Comparison of ENCODE assay signal across 8 cellular contexts in the genomic region with DNA sequence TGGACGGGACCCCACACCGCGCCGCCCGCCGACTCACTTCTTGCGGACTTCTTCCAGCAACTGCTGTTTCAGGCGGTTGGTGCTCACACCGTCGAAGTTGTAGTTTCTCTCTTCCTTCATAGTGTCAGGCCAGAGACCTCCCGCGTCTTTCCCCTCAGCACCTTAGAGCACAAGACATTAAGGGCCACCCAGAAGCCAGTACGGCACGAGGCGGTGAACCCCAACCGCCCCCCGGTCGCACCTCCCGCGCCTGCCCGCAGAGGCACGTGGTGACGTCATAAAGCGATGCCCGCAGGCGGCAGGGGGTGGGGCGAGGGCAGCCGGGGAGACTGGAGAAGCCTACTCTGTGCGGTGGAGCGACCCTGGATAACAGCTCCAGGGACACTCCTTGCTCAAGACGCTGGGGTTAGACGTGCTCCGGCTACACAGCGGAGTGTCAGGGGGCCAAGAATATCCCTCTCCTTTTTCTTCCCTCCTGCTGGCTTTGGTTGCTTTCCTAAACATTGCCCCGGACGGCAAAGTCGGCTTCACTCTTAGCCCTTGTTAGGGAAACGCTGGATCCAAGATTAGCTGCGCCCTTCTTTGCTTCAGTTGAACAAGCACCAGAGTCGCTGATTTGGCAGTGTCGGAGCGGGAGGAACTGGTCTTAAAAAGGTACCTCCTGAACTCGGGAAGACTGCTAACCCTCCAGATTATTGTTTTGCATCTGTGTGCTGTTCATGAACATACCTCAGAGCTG. TPM values are rescaled to one million over a fixed set of nuclear protein-coding genes. Genes with fewer than 3 reads are reported as not detected.
DNase-seq lines count a peak whose midpoint lies in the region; ATAC-seq and TF ChIP-seq lines count a peak whose summit lies in the region.

A gene (minus strand): TSS at position 215 of the 739 bp plus-strand sequence. CDS start 95 bp downstream, at position 120.

- DNase-seq in DMS 273 treated with DMSO at 0.1 percent for 48 hours (lab: John Stamatoyannopoulos, UW) (peak; percentile 12), HEK293T (ENCODE audit: extremely low spot score) (peak; percentile 8), NCI-H460 (ENCODE audit: extremely low read depth, low read depth) (peak; percentile 56), ecto neural progenitor cell (ENCODE audit: low spot score) (peak; percentile 90), lower leg skin (ENCODE audit: low spot score in 2 of 2) (peak; percentile 59 to 93), NCI-H2107 (lab: John Stamatoyannopoulos, UW) (no peak)
- DNase-seq in activated CD8-positive, alpha-beta T cell treated with anti-CD3 and anti-CD28 coated beads for 36 hours, result peak; percentile 61
- peak; percentile 50 to 64 for DNase-seq in stimulated activated CD4-positive, alpha-beta T cell treated with anti-CD3 and anti-CD28 coated beads, Interleukin-4, amount 100 ng/mL, for 4 hours

- WGBS in lower leg skin, 2 donors, result 0 to 1% methylated on average over 25 to 43 of the region's 43 CpGs

- peaks cover 32% of the 10 kb centered on the region for H3K27me3 Mint-ChIP-seq in activated CD8-positive, alpha-beta T cell treated with anti-CD3 and anti-CD28 coated beads for 36 hours

- peak within 1 kb of the TSS; percentile 56 for H3K27ac Mint-ChIP-seq in activated CD8-positive, alpha-beta T cell treated with anti-CD3 and anti-CD28 coated beads for 36 hours

- ATAC-seq in activated CD8-positive, alpha-beta T cell treated with anti-CD3 and anti-CD28 coated beads for 36 hours, result peak; percentile 89

- intact Hi-C loops in activated CD8-positive, alpha-beta T cell treated with anti-CD3 and anti-CD28 coated beads for 36 hours (cut with micrococcal nuclease), result no loop called here
- intact Hi-C loops in lower leg skin (cut with DNase I; ENCODE audit: low total_unique reads), result no loop called here

- H3K4me1 Mint-ChIP-seq in activated CD8-positive, alpha-beta T cell treated with anti-CD3 and anti-CD28 coated beads for 36 hours (ENCODE audit: low read depth), result peaks cover 8% of the 10 kb centered on the region

- no peaks in the 10 kb centered on the region for H3K9me3 Mint-ChIP-seq in activated CD8-positive, alpha-beta T cell treated with anti-CD3 and anti-CD28 coated beads for 36 hours

- H3K4me3 ChIP-seq in lower leg skin (ENCODE audit: low read depth, poor library complexity, severe bottlenecking), result peak within 1 kb of the TSS; percentile 32

- no peak for TF ChIP-seq POLR2A in lower leg skin (IDR thresholded peaks at IDR 0.05)

- no peak for TF ChIP-seq CTCF in activated CD8-positive, alpha-beta T cell treated with anti-CD3 and anti-CD28 coated beads for 36 hours (IDR thresholded peaks at IDR 0.05)
- TF ChIP-seq CTCF in lower leg skin (IDR thresholded peaks at IDR 0.05), result no peak

- POLR2A ChIA-PET in HEK293T (lab: Yijun Ruan, JAX), result interaction anchor here (1.1 kb wide), 1 partner anchor 9 kb away, joined by 3 read pairs; no protein-coding TSS in a partner anchor
- POLR2A ChIA-PET in activated CD8-positive, alpha-beta T cell treated with anti-CD3 and anti-CD28 coated beads for 36 hours (lab: Charles Lee), result interaction anchor here (1.1 kb wide), 1 partner anchor 13 kb away, joined by 3 read pairs; no protein-coding TSS in a partner anchor

- H3K36me3 Mint-ChIP-seq in activated CD8-positive, alpha-beta T cell treated with anti-CD3 and anti-CD28 coated beads for 36 hours (ENCODE audit: low read depth), result peaks cover under 1% of the 10 kb centered on the region

- peak within 1 kb of the TSS; percentile 78 for H3K4me3 Mint-ChIP-seq in activated CD8-positive, alpha-beta T cell treated with anti-CD3 and anti-CD28 coated beads for 36 hours

- CTCF ChIA-PET in HEK293T (lab: Yijun Ruan, JAX), result no interaction called here
- CTCF ChIA-PET in activated CD8-positive, alpha-beta T cell treated with anti-CD3 and anti-CD28 coated beads for 36 hours (lab: Charles Lee), result interaction anchor here (4.1 kb wide), 1 partner anchor 14 kb away, joined by 15 read pairs; no protein-coding TSS in a partner anchor

TF ChIP-seq in HEK293T, 16 proteins besides CTCF, POLR2A, EP300 and RAD21:
- TF ChIP-seq LEF1 (IDR thresholded peaks at IDR 0.05; ENCODE audit: borderline replicate concordance), result no peak
- TF ChIP-seq BHLHE40 (IDR thresholded peaks at IDR 0.05; ENCODE audit: borderline replicate concordance), result no peak
- no peak for TF ChIP-seq FOXM1 (IDR thresholded peaks at IDR 0.05; ENCODE audit: borderline replicate concordance)
- TF ChIP-seq FOXK2 (IDR thresholded peaks at IDR 0.05), result no peak
- TF ChIP-seq NFRKB (IDR thresholded peaks at IDR 0.05), result no peak
TF ChIP-seq in HEK293T: peak in this region for 0.

RNA-seq across cellular contexts. Expression of the gene that starts here (rescaled TPM):
- total RNA-seq in NCI-H460 (2014; rRNA removed; shearing (Covaris generic)), result 8.0 and 12.2 TPM in 2 replicates
- polyA plus RNA-seq in NCI-H460 (2014; cell fraction: nucleus; rRNA removed), result 5.1 and 10.9 TPM in 2 replicates
- not detected for total RNA-seq in activated CD8-positive, alpha-beta T cell treated with anti-CD3 and anti-CD28 coated beads for 36 hours
- under 1 TPM in 2 of 4 donors, not detected in 2; 0.47 to 0.49 TPM for total RNA-seq in lower leg skin

Comparison
In these comparisons a context has a peak if more than half of its experiments do, and no peak if none do; other contexts are left out.
1. Peak in DNase-seq and ATAC-seq in activated CD8-positive, alpha-beta T cell treated with anti-CD3 and anti-CD28 coated beads for 36 hours; RNA of the gene not detected or under 1 TPM.
2. Peak in DNase-seq and H3K4me3 ChIP-seq in lower leg skin; RNA of the gene not detected or under 1 TPM.